In the genomic region with DNA sequence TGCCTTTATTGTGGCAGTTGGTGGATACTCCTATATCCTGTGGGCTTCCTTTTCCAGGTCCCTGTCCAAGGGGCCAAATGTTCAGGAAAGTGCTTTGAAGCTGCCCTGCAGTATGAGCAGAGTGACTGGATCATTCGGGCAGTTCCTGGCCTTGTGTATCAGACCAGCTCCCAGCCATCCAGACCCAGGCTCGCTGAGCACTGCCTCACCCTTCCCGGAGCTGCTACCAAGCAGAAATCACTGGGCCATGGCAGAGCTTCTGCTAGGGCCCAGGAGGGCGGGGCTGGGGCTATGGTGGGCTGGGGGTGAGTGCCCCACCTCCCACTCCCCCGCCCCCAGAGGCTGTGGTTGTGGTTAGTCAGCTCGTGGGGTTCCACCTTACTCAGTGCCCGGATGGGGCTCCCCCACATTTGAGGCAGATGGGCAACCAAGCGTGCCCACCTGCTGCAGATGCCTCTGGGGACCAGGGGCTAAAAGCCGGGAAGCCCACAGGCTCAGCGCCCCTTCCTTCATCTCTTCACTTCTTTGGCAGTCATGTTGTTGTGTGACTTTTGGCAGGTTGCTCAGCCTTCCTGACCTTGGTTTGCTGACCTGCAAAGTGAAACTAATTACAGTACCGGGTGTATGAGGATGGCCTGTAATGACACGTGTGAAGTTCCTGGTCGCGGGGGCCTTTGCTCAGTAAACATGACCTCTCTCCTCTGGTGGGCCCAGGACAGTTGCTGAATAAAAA, we compare ENCODE assay signal across 1 cellular context.
TF ChIP-seq lines count a peak whose summit lies in the region.

No MANE protein-coding gene starts in this region.

TF ChIP-seq in GM23338, 12 proteins besides CTCF, POLR2A, EP300 and RAD21 (continued from another document):
- TF ChIP-seq ZNF462 (CRISPR knock-in tag; IDR thresholded peaks at IDR 0.05) (no peak), NANOG (IDR thresholded peaks at IDR 0.05; ENCODE audit: borderline replicate concordance) (no peak), CREB1 (CRISPR knock-in tag; IDR thresholded peaks at IDR 0.05; ENCODE audit: low read depth) (no peak), POLR2AphosphoS5 (IDR thresholded peaks at IDR 0.05; ENCODE audit: low read depth) (no peak), ETS1 (IDR thresholded peaks at IDR 0.05) (no peak), ZNF114 (CRISPR knock-in tag; IDR thresholded peaks at IDR 0.05) (no peak), STAT1 (IDR thresholded peaks at IDR 0.05; ENCODE audit: unreplicated experiment) (no peak)
- TF ChIP-seq, protein P1, sequence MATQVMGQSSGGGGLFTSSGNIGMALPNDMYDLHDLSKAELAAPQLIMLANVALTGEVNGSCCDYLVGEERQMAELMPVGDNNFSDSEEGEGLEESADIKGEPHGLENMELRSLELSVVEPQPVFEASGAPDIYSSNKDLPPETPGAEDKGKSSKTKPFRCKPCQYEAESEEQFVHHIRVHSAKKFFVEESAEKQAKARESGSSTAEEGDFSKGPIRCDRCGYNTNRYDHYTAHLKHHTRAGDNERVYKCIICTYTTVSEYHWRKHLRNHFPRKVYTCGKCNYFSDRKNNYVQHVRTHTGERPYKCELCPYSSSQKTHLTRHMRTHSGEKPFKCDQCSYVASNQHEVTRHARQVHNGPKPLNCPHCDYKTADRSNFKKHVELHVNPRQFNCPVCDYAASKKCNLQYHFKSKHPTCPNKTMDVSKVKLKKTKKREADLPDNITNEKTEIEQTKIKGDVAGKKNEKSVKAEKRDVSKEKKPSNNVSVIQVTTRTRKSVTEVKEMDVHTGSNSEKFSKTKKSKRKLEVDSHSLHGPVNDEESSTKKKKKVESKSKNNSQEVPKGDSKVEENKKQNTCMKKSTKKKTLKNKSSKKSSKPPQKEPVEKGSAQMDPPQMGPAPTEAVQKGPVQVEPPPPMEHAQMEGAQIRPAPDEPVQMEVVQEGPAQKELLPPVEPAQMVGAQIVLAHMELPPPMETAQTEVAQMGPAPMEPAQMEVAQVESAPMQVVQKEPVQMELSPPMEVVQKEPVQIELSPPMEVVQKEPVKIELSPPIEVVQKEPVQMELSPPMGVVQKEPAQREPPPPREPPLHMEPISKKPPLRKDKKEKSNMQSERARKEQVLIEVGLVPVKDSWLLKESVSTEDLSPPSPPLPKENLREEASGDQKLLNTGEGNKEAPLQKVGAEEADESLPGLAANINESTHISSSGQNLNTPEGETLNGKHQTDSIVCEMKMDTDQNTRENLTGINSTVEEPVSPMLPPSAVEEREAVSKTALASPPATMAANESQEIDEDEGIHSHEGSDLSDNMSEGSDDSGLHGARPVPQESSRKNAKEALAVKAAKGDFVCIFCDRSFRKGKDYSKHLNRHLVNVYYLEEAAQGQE (IDR thresholded peaks at IDR 0.05; ENCODE audit: unreplicated experiment), result no peak
